Comparison of ENCODE assay signal across 24 cellular contexts in genomic region chr3:78831446-78831972, GRCh38.
"Had no signal": no experiment of that assay in that cellular context is flagged by ENCODE, and none has a peak within 500 bp of the region (broad histone marks: within the 10 kb centered on the region; RNA-seq: fewer than 3 reads in every experiment).

No MANE protein-coding gene starts in this region.

- H3K36me3 Mint-ChIP-seq: memory B cell had no signal

- H3K27me3 ChIP-seq: esophagus squamous epithelium, ovary, testis, tibial artery had no signal

- H3K4me1 ChIP-seq: esophagus squamous epithelium, psoas muscle, testis, tibial artery had no signal

- H3K27ac ChIP-seq: esophagus squamous epithelium, ovary, psoas muscle, skin epidermis, testis, tibial artery had no signal

- H3K27me3 Mint-ChIP-seq: effector memory CD8-positive, alpha-beta T cell; memory B cell; type B pancreatic cell had no signal

- H3K4me1 Mint-ChIP-seq: memory B cell, natural killer cell had no signal

- DNase-seq: cortex of kidney; effector memory CD8-positive, alpha-beta T cell; erythroblast; esophagus squamous epithelium; natural killer cell; occipital lobe; ovary; posterior cingulate gyrus; psoas muscle; right cardiac atrium; stimulated activated CD4-positive, alpha-beta T cell treated with anti-CD3 and anti-CD28 coated beads, Interleukin-15, amount 100 ng/mL, for 24 hours; stimulated activated CD4-positive, alpha-beta T cell treated with anti-CD3 and anti-CD28 coated beads, Interleukin-2, amount 100 ng/mL, for 48 hours; stimulated activated naive CD4-positive, alpha-beta T cell; substantia nigra; testis; tibial artery had no signal

- ATAC-seq: effector memory CD8-positive, alpha-beta T cell; left lobe of liver; natural killer cell; psoas muscle; right cardiac atrium had no signal

- H3K9me3 Mint-ChIP-seq: memory B cell, type B pancreatic cell had no signal

- H3K4me3 Mint-ChIP-seq: effector memory CD8-positive, alpha-beta T cell; memory B cell; natural killer cell; type B pancreatic cell had no signal

- H3K27ac Mint-ChIP-seq: effector memory CD8-positive, alpha-beta T cell; memory B cell; natural killer cell; type B pancreatic cell had no signal

- FAIRE-seq: endometrium, frontal cortex, keratinocyte, urothelium cell line had no signal
